ENCODE assay signal across 8 cellular contexts in genomic region chr16:18801197-18801972, GRCh38. TPM values are rescaled to one million over a fixed set of nuclear protein-coding genes. Genes with fewer than 3 reads are reported as not detected.
DNase-seq lines count a peak whose midpoint lies in the region; ATAC-seq, FAIRE-seq and TF ChIP-seq lines count a peak whose summit lies in the region.

ARL6IP1 (minus strand) TSS chr16:18801549; CDS start chr16:18801466, 83 bp downstream.

- peak within 1 kb of the TSS; percentile 98 for H3K27ac Mint-ChIP-seq in progenitor cell of endocrine pancreas

- peak within 1 kb of the TSS; percentile 73 for H3K4me3 ChIP-seq in urinary bladder (ENCODE audit: low read depth, low read length)

- DNase-seq in GM12891 (ENCODE audit: insufficient read length, low spot score) = peak; percentile 92
- DNase-seq in NCI-H146 (lab: John Stamatoyannopoulos, UW) = peak; percentile 100
- peak; percentile 99 for DNase-seq in amniotic stem cell (lab: John Stamatoyannopoulos, UW)
- peak; percentile 100 for DNase-seq in left cardiac atrium
- DNase-seq in progenitor cell of endocrine pancreas (ENCODE audit: low spot score, unreplicated experiment) = peak; percentile 95

- peak within 1 kb of the TSS; percentile 94 for H3K4me3 Mint-ChIP-seq in progenitor cell of endocrine pancreas (ENCODE audit: low read depth)

- peak; percentile 92 for TF ChIP-seq CTCF in progenitor cell of endocrine pancreas (IDR thresholded peaks at IDR 0.05; ENCODE audit: unreplicated experiment)

- peaks cover 12% of the 10 kb centered on the region for H3K36me3 Mint-ChIP-seq in progenitor cell of endocrine pancreas (ENCODE audit: insufficient read depth)

- ATAC-seq in HG02852 (IDR thresholded peaks at IDR 0.05; ENCODE audit: unreplicated experiment) (peak; percentile 93), left cardiac atrium (peak; percentile 98 to 99)

- H3K4me1 ChIP-seq in urinary bladder (ENCODE audit: insufficient read depth) = no peaks in the 10 kb centered on the region

- H3K9me3 Mint-ChIP-seq in progenitor cell of endocrine pancreas (ENCODE audit: low read depth) = no peaks in the 10 kb centered on the region

- H3K36me3 ChIP-seq in urinary bladder (ENCODE audit: insufficient read depth) = no peaks in the 10 kb centered on the region

- H3K27me3 Mint-ChIP-seq in progenitor cell of endocrine pancreas = no peaks in the 10 kb centered on the region

- H3K4me1 Mint-ChIP-seq in progenitor cell of endocrine pancreas (ENCODE audit: low read depth) = peaks cover 20% of the 10 kb centered on the region

- intact Hi-C loops in T-helper 1 cell treated with Interleukin-12 subunit alpha and Interleukin-12 subunit beta and Interleukin-4 antibody, amounts not matched to agents 30 ng/mL and 1 ng/mL, for 36 hours (cut with micrococcal nuclease) = loop anchor here (1.0 to 10.0 kb wide), 9 partner anchors 11 to 913 kb away; partner anchors contain the start of genes CCP110, COQ7, IQCK and KNOP1
- intact Hi-C loops in left cardiac atrium (cut with DNase I) = loop anchor here in 1 of 2 donors (10.0 kb wide), 1 partner anchor 163 kb away; no protein-coding TSS in a partner anchor

- peak; percentile 98 for FAIRE-seq in GM12891 (lab: Jason Lieb, UNC)

- H3K27ac ChIP-seq in urinary bladder (ENCODE audit: low read depth) = peak within 1 kb of the TSS; percentile 84

- WGBS in urinary bladder = under 1% methylated on average over 75 of the region's 75 CpGs

- TF ChIP-seq POLR2A in GM12891 (IDR thresholded peaks at IDR 0.05; ENCODE audit: low read depth, low read length) = peak; percentile 99

TF ChIP-seq in GM12891, 5 proteins besides CTCF, POLR2A, EP300 and RAD21:
- TF ChIP-seq POLR2AphosphoS5 (IDR thresholded peaks at IDR 0.05; ENCODE audit: low read depth, low read length) (peak; percentile 99), POU2F2 (IDR thresholded peaks at IDR 0.05; ENCODE audit: low read depth, low read length) (peak; percentile 88), SPI1 (IDR thresholded peaks at IDR 0.05; ENCODE audit: low read depth, low read length) (no peak), TAF1 (IDR thresholded peaks at IDR 0.05; ENCODE audit: low read depth, low read length) (peak; percentile 93), PAX5 (IDR thresholded peaks at IDR 0.05; ENCODE audit: insufficient read depth, low read length, severe bottlenecking) (no peak)

RNA-seq across cellular contexts. Expression of gene ARL6IP1, which starts in this region (rescaled TPM):
- 84.1 TPM for polyA plus RNA-seq in GM12891 (2012; ENCODE audit: low read depth, missing spikeins)
- 225 and 235 TPM in 2 replicates for total RNA-seq in T-helper 1 cell treated with Interleukin-12 subunit alpha and Interleukin-12 subunit beta and Interleukin-4 antibody, amounts not matched to agents 30 ng/mL and 1 ng/mL, for 36 hours
- 10 to 100 TPM; 37.0 to 39.8 TPM for total RNA-seq in left cardiac atrium
- 176 and 179 TPM in 2 replicates for total RNA-seq in progenitor cell of endocrine pancreas
- total RNA-seq in urinary bladder = 190 TPM
- 79.9 TPM for polyA plus RNA-seq in urinary bladder

Comparison
In these comparisons a context has a peak if more than half of its experiments do, and no peak if none do; other contexts are left out.
1. Peak in every context shown above with its lines: DNase-seq, ATAC-seq, H3K4me3 ChIP-seq and H3K27ac ChIP-seq.